In the genomic region with DNA sequence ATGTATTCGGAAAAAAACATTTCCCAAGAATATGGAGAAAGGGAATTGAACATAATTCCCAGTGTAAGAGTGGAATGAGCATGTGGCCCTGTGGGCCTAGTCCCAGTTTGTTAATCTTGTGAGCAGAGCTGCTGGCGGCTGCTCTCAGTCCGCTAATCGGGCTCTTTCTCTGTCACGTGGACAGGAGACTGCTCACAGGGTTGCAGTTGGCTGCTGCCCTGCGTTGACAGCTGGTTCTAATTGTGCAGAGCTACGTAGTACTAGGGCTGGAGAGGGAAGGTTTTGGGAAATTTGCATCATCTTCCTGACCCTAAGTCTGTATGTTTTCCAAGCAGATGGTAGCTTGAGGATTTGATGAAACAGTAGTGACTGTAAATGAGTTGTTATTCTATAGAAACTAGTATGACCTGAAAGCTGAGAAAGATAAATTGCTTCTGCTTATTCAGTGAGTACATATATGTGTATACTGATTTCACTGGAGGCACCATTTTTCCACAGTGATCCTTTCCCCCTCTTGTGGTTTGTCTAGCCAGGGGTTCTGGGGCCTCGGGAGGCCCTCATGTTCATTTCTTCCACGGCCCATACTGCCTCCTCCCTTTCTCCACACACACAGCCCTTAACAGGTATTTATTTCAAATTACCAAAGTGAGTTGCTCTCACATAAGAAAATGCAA, we compare ENCODE assay signal across 8 cellular contexts.
DNase-seq lines count a peak whose midpoint lies in the region; ATAC-seq, FAIRE-seq and TF ChIP-seq lines count a peak whose summit lies in the region.
"Had no signal": no experiment of that assay in that cellular context is flagged by ENCODE, and none has a peak within 500 bp of the region (broad histone marks: within the 10 kb centered on the region; RNA-seq: fewer than 3 reads in every experiment).

No MANE protein-coding gene starts in this region.

- no peak overlapping the region for H4K8ac ChIP-seq in H1 (ENCODE audit: extremely low read depth, insufficient read depth, low read length)

- H3K9me3 ChIP-seq in H1 (ENCODE audit: insufficient read depth in 2 of 2, low read depth in 1 of 2, low read length in 1 of 2) (no peaks in the 10 kb centered on the region), mucosa of descending colon (no peaks in the 10 kb centered on the region), upper lobe of right lung (no peaks in the 10 kb centered on the region)
- H3K9me3 ChIP-seq in CD4-positive, alpha-beta memory T cell (ENCODE audit: control insufficient read depth in 1 of 2, low read length in 2 of 2) = no peaks in the 10 kb centered on the region

- no peak overlapping the region for H3K27ac Mint-ChIP-seq in CD4-positive, alpha-beta memory T cell
- H3K27ac Mint-ChIP-seq: activated naive CD8-positive, alpha-beta T cell treated with anti-CD3 and anti-CD28 coated beads, Interleukin-2, amount 10 ng/mL, durations not matched to agents 7 days and 5 days had no signal

- H3K36me3 Mint-ChIP-seq in CD4-positive, alpha-beta memory T cell = peaks cover 2 to 3% of the 10 kb centered on the region in 2 donors
- H3K36me3 Mint-ChIP-seq: activated naive CD8-positive, alpha-beta T cell treated with anti-CD3 and anti-CD28 coated beads, Interleukin-2, amount 10 ng/mL, durations not matched to agents 7 days and 5 days had no signal

- TF ChIP-seq CTCF in H1 (IDR thresholded peaks at IDR 0.05; ENCODE audit: control extremely low read depth in 1 of 3, insufficient read depth in 1 of 3, low read depth in 1 of 3, low read length in 3 of 3) (no peak), mucosa of descending colon (IDR thresholded peaks at IDR 0.05) (no peak), upper lobe of right lung (IDR thresholded peaks at IDR 0.05) (no peak), foreskin keratinocyte (conservative IDR thresholded peaks at IDR 0.05) (no peak)

- H2BK120ac ChIP-seq in H1 (replicated peaks; ENCODE audit: low read depth, low read length) = no peak overlapping the region

- H4K20me1 ChIP-seq in H1 (replicated peaks in 1 of 2; ENCODE audit: control insufficient read depth in 1 of 2, insufficient read depth in 2 of 2, low read length in 2 of 2) = peaks cover 0 to 2% of the 10 kb centered on the region in 2 experiments

- H3K27me3 ChIP-seq in H1 (replicated peaks in 1 of 4; ENCODE audit: control insufficient read depth in 3 of 4, extremely low read depth in 1 of 4, insufficient read depth in 3 of 4, low read length in 3 of 4) (no peaks in the 10 kb centered on the region), upper lobe of right lung (no peaks in the 10 kb centered on the region), foreskin keratinocyte (no peaks in the 10 kb centered on the region)
- H3K27me3 ChIP-seq in CD4-positive, alpha-beta memory T cell (ENCODE audit: insufficient read depth, low read length) = no peaks in the 10 kb centered on the region

- ATAC-seq in mucosa of descending colon (peak; percentile 75), upper lobe of right lung (peak; percentile 81), GM21447 (IDR thresholded peaks at IDR 0.05; ENCODE audit: unreplicated experiment) (no peak), foreskin keratinocyte (no peak)

- POLR2A ChIA-PET in H1 (lab: Charles Lee; ENCODE audit: partially characterized antibody) = interaction anchor here (0.9 kb wide), 1 partner anchor 8 kb away, joined by 4 read pairs; no protein-coding TSS in a partner anchor
- POLR2A ChIA-PET in CD4-positive, alpha-beta memory T cell (lab: Charles Lee; ENCODE audit: partially characterized antibody) = no interaction called here

- no peak overlapping the region for H4K5ac ChIP-seq in H1 (ENCODE audit: insufficient read length, low read depth, low read length)

- peaks cover 0 to 6% (median under 1%) of the 10 kb centered on the region in 4 donors for H3K4me1 Mint-ChIP-seq in CD4-positive, alpha-beta memory T cell
- H3K4me1 Mint-ChIP-seq: activated naive CD8-positive, alpha-beta T cell treated with anti-CD3 and anti-CD28 coated beads, Interleukin-2, amount 10 ng/mL, durations not matched to agents 7 days and 5 days had no signal

- H2AK5ac ChIP-seq in H1 (ENCODE audit: low read depth, low read length) = no peak overlapping the region

- H3K79me1 ChIP-seq in H1 (ENCODE audit: low read depth, low read length) = no peaks in the 10 kb centered on the region

- no peak for FAIRE-seq in H1 (lab: Jason Lieb, UNC)

- H3K56ac ChIP-seq in H1 (replicated peaks; ENCODE audit: insufficient read length, low read depth, low read length) = no peak overlapping the region

- CTCF ChIA-PET in H1 (lab: Charles Lee; ENCODE audit: partially characterized antibody) = interaction anchor here (0.6 to 0.9 kb wide), 4 partner anchors 13 to 109 kb away, joined by 3 to 5 read pairs (median 4); no protein-coding TSS in a partner anchor
- CTCF ChIA-PET in CD4-positive, alpha-beta memory T cell (lab: Charles Lee; ENCODE audit: partially characterized antibody) = no interaction called here

- no peak overlapping the region for H4K91ac ChIP-seq in H1 (replicated peaks; ENCODE audit: insufficient read length, low read length)

- intact Hi-C loops in mucosa of descending colon (cut with DNase I, micrococcal nuclease) (no loop called here), upper lobe of right lung (cut with DNase I) (no loop called here)
- intact Hi-C loops in CD4-positive, alpha-beta memory T cell (cut with micrococcal nuclease) = no loop called here

- no peak overlapping the region for H2BK20ac ChIP-seq in H1 (ENCODE audit: low read length)

- no peaks in the 10 kb centered on the region for H3K4me1 ChIP-seq in H1 (replicated peaks in 1 of 4; ENCODE audit: control insufficient read depth in 3 of 4, insufficient read depth in 4 of 4, low read length in 3 of 4)
- H3K4me1 ChIP-seq in mucosa of descending colon (ENCODE audit: low read depth) = no peaks in the 10 kb centered on the region
- no peaks in the 10 kb centered on the region for H3K4me1 ChIP-seq in upper lobe of right lung
- no peaks in the 10 kb centered on the region for H3K4me1 ChIP-seq in CD4-positive, alpha-beta memory T cell (ENCODE audit: insufficient read depth, low read length)
- H3K4me1 ChIP-seq in foreskin keratinocyte = peaks cover 5% of the 10 kb centered on the region

- 0 out of 2 replicates have a peak overlapping the region, but pooled peaks have one; percentile 37 for H2BK5ac ChIP-seq in H1 (ENCODE audit: low read depth, low read length)

- peaks cover 0 to 1% of the 10 kb centered on the region in 2 donors for H3K27me3 Mint-ChIP-seq in CD4-positive, alpha-beta memory T cell

- no peak for TF ChIP-seq POLR2A in H1 (IDR thresholded peaks at IDR 0.05; ENCODE audit: control extremely low read depth in 1 of 2, low read depth in 2 of 2, low read length in 2 of 2)

- no peak overlapping the region for H3K27ac ChIP-seq in H1 (ENCODE audit: low read depth, low read length)
- peak overlapping the region; percentile 70 for H3K27ac ChIP-seq in upper lobe of right lung
- no peak overlapping the region for H3K27ac ChIP-seq in CD4-positive, alpha-beta memory T cell (ENCODE audit: low read depth, low read length)
- no peak overlapping the region for H3K27ac ChIP-seq in foreskin keratinocyte

- H3K4me3 ChIP-seq in H1 (ENCODE audit: extremely low read depth in 1 of 4, insufficient read depth in 2 of 4, low read depth in 3 of 4, low read length in 4 of 4) = no peak overlapping the region
- H3K4me3 ChIP-seq in mucosa of descending colon = no peak overlapping the region
- no peak overlapping the region for H3K4me3 ChIP-seq in upper lobe of right lung
- no peak overlapping the region for H3K4me3 ChIP-seq in CD4-positive, alpha-beta memory T cell (ENCODE audit: low read length in 2 of 2)

- H3K9ac ChIP-seq in H1 (replicated peaks in 1 of 4; ENCODE audit: extremely low read depth in 1 of 4, low read depth in 3 of 4, low read length in 3 of 4) = no peak overlapping the region

- no peaks in the 10 kb centered on the region for H3K36me3 ChIP-seq in H1 (ENCODE audit: control insufficient read depth in 2 of 4, insufficient read depth in 4 of 4, low read length in 3 of 4)
- no peaks in the 10 kb centered on the region for H3K36me3 ChIP-seq in mucosa of descending colon (ENCODE audit: low read depth)
- H3K36me3 ChIP-seq in upper lobe of right lung = no peaks in the 10 kb centered on the region
- no peaks in the 10 kb centered on the region for H3K36me3 ChIP-seq in CD4-positive, alpha-beta memory T cell (ENCODE audit: insufficient read depth, low read length)

- H2BK12ac ChIP-seq in H1 (ENCODE audit: low read depth, low read length) = no peak overlapping the region

- H3K4ac ChIP-seq in H1 (replicated peaks; ENCODE audit: insufficient read length, low read depth, low read length) = no peak overlapping the region

- no peaks in the 10 kb centered on the region for H3K23me2 ChIP-seq in H1 (ENCODE audit: low read depth, low read length)

- H2AFZ ChIP-seq in H1 (ENCODE audit: low read length) = no peak overlapping the region

- H3K23ac ChIP-seq in H1 (ENCODE audit: insufficient read length) = no peak overlapping the region

- WGBS in H1 (ENCODE audit: extremely low coverage in 1 of 2, insufficient coverage in 1 of 2, insufficient read length in 1 of 2, insufficient replicate concordance in 2 of 2, low coverage in 1 of 2, low lambda C conversion rate in 2 of 2, missing lambda C conversion rate in 1 of 2), 2 experiments = 83% methylated on average over 9 of the region's 9 CpGs; no CpG with 5 or more reads in 1 of the 2 experiments

- H3K4me3 Mint-ChIP-seq in CD4-positive, alpha-beta memory T cell = no peak overlapping the region
- H3K4me3 Mint-ChIP-seq: activated naive CD8-positive, alpha-beta T cell treated with anti-CD3 and anti-CD28 coated beads, Interleukin-2, amount 10 ng/mL, durations not matched to agents 7 days and 5 days had no signal

- H3K14ac ChIP-seq in H1 (ENCODE audit: insufficient read length) = no peak overlapping the region

- H3K4me2 ChIP-seq in H1 (ENCODE audit: insufficient read depth in 1 of 2, low read depth in 2 of 2, low read length in 2 of 2) = no peak overlapping the region

- TF ChIP-seq RAD21 in H1 (IDR thresholded peaks at IDR 0.05 in 1 of 2, conservative IDR thresholded peaks at IDR 0.05 in 1 of 2; ENCODE audit: low read depth in 2 of 2, low read length in 2 of 2) = no peak

- DNase-seq in NCI-H524 treated with DMSO at 0.1 percent for 48 hours (lab: John Stamatoyannopoulos, UW) (peak; percentile 98), H1 (ENCODE audit: low read depth in 1 of 2, low spot score in 2 of 2) (no peak), mucosa of descending colon (peak; percentile 58 to 79 (median 61)), upper lobe of right lung (no peak), foreskin keratinocyte (no peak)
- no peak for DNase-seq in CD4-positive, alpha-beta memory T cell
- DNase-seq: activated naive CD8-positive, alpha-beta T cell treated with anti-CD3 and anti-CD28 coated beads, Interleukin-2, amount 10 ng/mL, durations not matched to agents 7 days and 5 days had no signal

- no peak overlapping the region for H2BK15ac ChIP-seq in H1 (ENCODE audit: low read length)

- H3K79me2 ChIP-seq in H1 (ENCODE audit: control insufficient read depth in 1 of 2, insufficient read depth in 2 of 2, low read length in 2 of 2) = no peaks in the 10 kb centered on the region

- H3K18ac ChIP-seq in H1 (ENCODE audit: extremely low read depth, low read length) = no peak overlapping the region

- no peaks in the 10 kb centered on the region for H3K9me3 Mint-ChIP-seq in CD4-positive, alpha-beta memory T cell
- H3K9me3 Mint-ChIP-seq: activated naive CD8-positive, alpha-beta T cell treated with anti-CD3 and anti-CD28 coated beads, Interleukin-2, amount 10 ng/mL, durations not matched to agents 7 days and 5 days had no signal

- TF ChIP-seq EP300 in H1 (IDR thresholded peaks at IDR 0.05; ENCODE audit: borderline replicate concordance in 1 of 2, low read depth in 2 of 2, low read length in 2 of 2) = no peak

Comparison
In these comparisons a context has a peak if more than half of its experiments do, and no peak if none do; other contexts are left out.
1. DNase-seq: peak in NCI-H524 treated with DMSO at 0.1 percent for 48 hours (single experiment) and mucosa of descending colon (3 of 3); none in H1 (0 of 2), upper lobe of right lung (single experiment), CD4-positive, alpha-beta memory T cell (0 of 5) and foreskin keratinocyte (0 of 2).
2. ATAC-seq: peak in mucosa of descending colon (single experiment) and upper lobe of right lung (single experiment); none in GM21447 (single experiment) and foreskin keratinocyte (single experiment).